ENCODE assay signal across 8 cellular contexts in genomic region chr2:109331864-109332848, GRCh38.
DNase-seq lines count a peak whose midpoint lies in the region; ATAC-seq, FAIRE-seq and TF ChIP-seq lines count a peak whose summit lies in the region.

No MANE protein-coding gene starts in this region.

- no peaks in the 10 kb centered on the region for H3K27me3 Mint-ChIP-seq in activated B cell treated with CpG ODN at 0.5 μM for 24 hours
- H3K27me3 Mint-ChIP-seq in neural progenitor cell (ENCODE audit: insufficient read depth, low read depth) = peaks cover 2% of the 10 kb centered on the region

- peak overlapping the region; percentile 51 for H3K9ac ChIP-seq in fibroblast of lung (ENCODE audit: insufficient read depth, low read length)
- H3K9ac ChIP-seq in neural progenitor cell = no peak overlapping the region

- peak overlapping the region; percentile 27 for H3K27ac Mint-ChIP-seq in activated B cell treated with CpG ODN at 0.5 μM for 24 hours
- peak overlapping the region; percentile 80 for H3K27ac Mint-ChIP-seq in neural progenitor cell

- peak; percentile 47 for ATAC-seq in activated B cell treated with CpG ODN at 0.5 μM for 24 hours (ENCODE audit: low read depth)

- H3K27ac ChIP-seq in fibroblast of lung (ENCODE audit: insufficient read depth, low read length) (peak overlapping the region; percentile 67), neural progenitor cell (no peak overlapping the region)

- H2AFZ ChIP-seq in fibroblast of lung (ENCODE audit: low read length) (no peak overlapping the region), neural progenitor cell (replicated peaks) (peak overlapping the region; percentile 31)

- H3K4me3 ChIP-seq in Jurkat, Clone E6-1 (ENCODE audit: low read length) = peak overlapping the region; percentile 45
- H3K4me3 ChIP-seq in fibroblast of lung (replicated peaks in 1 of 4; ENCODE audit: control extremely low read depth in 1 of 4, insufficient read depth in 1 of 4, low read depth in 3 of 4, low read length in 4 of 4) (no peak overlapping the region), neural progenitor cell (no peak overlapping the region)

- no peaks in the 10 kb centered on the region for H3F3A ChIP-seq in neural progenitor cell (ENCODE audit: low read depth)

- CTCF ChIA-PET in activated B cell treated with CpG ODN at 0.5 μM for 24 hours (lab: Charles Lee) = interaction anchor here (0.6 kb wide), 1 partner anchor 38 kb away, joined by 3 read pairs; no protein-coding TSS in a partner anchor

- TF ChIP-seq CTCF in activated B cell treated with CpG ODN at 0.5 μM for 24 hours (IDR thresholded peaks at IDR 0.05) (no peak), fibroblast of lung (conservative IDR thresholded peaks at IDR 0.05 in 1 of 2, IDR thresholded peaks at IDR 0.05 in 1 of 2; ENCODE audit: low read depth in 1 of 2, low read length in 2 of 2) (no peak), neural progenitor cell (IDR thresholded peaks at IDR 0.05) (no peak)

- H3K36me3 Mint-ChIP-seq in activated B cell treated with CpG ODN at 0.5 μM for 24 hours (ENCODE audit: low read depth) = no peaks in the 10 kb centered on the region
- H3K36me3 Mint-ChIP-seq in neural progenitor cell = peaks cover 4% of the 10 kb centered on the region

- peak; percentile 68 for FAIRE-seq in GM19239 (lab: Jason Lieb, UNC)

- H4K20me1 ChIP-seq in fibroblast of lung (ENCODE audit: control insufficient read depth, extremely low read depth, insufficient read depth, low read length) (no peaks in the 10 kb centered on the region), neural progenitor cell (ENCODE audit: low read depth) (no peaks in the 10 kb centered on the region)

- POLR2A ChIA-PET in activated B cell treated with CpG ODN at 0.5 μM for 24 hours (lab: Charles Lee) = no interaction called here

- DNase-seq in AG08396 (ENCODE audit: low spot score) (peak; percentile 61), GM19239 (ENCODE audit: insufficient read length, low spot score) (no peak), activated B cell treated with CpG ODN at 0.5 μM for 24 hours (no peak), fibroblast of lung (ENCODE audit: low read depth in 2 of 2) (peak; percentile 87 to 95), neural progenitor cell (ENCODE audit: low spot score) (no peak), NCI-H128 (lab: John Stamatoyannopoulos, UW; ENCODE audit: unreplicated experiment) (no peak), epidermal melanocyte (ENCODE audit: insufficient read length, low spot score) (no peak)
- DNase-seq in Jurkat, Clone E6-1 (ENCODE audit: low read depth, low spot score) = peak; percentile 89

- peaks cover 46% of the 10 kb centered on the region for H3K4me1 ChIP-seq in fibroblast of lung (ENCODE audit: control insufficient read depth, extremely low read depth, insufficient read depth, low read length)
- no peaks in the 10 kb centered on the region for H3K4me1 ChIP-seq in neural progenitor cell

- H3K79me2 ChIP-seq in fibroblast of lung (ENCODE audit: control insufficient read depth, insufficient read depth, low read length) (peaks cover 26% of the 10 kb centered on the region), neural progenitor cell (ENCODE audit: low read depth) (no peaks in the 10 kb centered on the region)

- no peaks in the 10 kb centered on the region for H3K9me3 Mint-ChIP-seq in activated B cell treated with CpG ODN at 0.5 μM for 24 hours
- peaks cover 7% of the 10 kb centered on the region for H3K9me3 Mint-ChIP-seq in neural progenitor cell

- intact Hi-C loops in activated B cell treated with CpG ODN at 0.5 μM for 24 hours (cut with micrococcal nuclease) = loop anchor here (5.0 to 10.0 kb wide), 3 partner anchors 77 to 207 kb away; partner anchors contain the start of gene SH3RF3

- H3K4me2 ChIP-seq in fibroblast of lung (ENCODE audit: extremely low read depth, insufficient read depth, low read length) = peak overlapping the region; percentile 70
- no peak overlapping the region for H3K4me2 ChIP-seq in neural progenitor cell

- H3K9me3 ChIP-seq in fibroblast of lung (ENCODE audit: control insufficient read depth, insufficient read depth, low read depth, low read length) (no peaks in the 10 kb centered on the region), neural progenitor cell (ENCODE audit: low read depth) (no peaks in the 10 kb centered on the region)

- H3K36me3 ChIP-seq in fibroblast of lung (ENCODE audit: control insufficient read depth, insufficient read depth, low read length) (no peaks in the 10 kb centered on the region), neural progenitor cell (no peaks in the 10 kb centered on the region)

- H3K4me3 Mint-ChIP-seq in activated B cell treated with CpG ODN at 0.5 μM for 24 hours (peak overlapping the region; percentile 80), neural progenitor cell (no peak overlapping the region)

- H3K4me1 Mint-ChIP-seq in activated B cell treated with CpG ODN at 0.5 μM for 24 hours (peaks cover 42% of the 10 kb centered on the region), neural progenitor cell (peaks cover 37% of the 10 kb centered on the region)

- no peaks in the 10 kb centered on the region for H3K27me3 ChIP-seq in fibroblast of lung (ENCODE audit: control insufficient read depth, insufficient read depth, low read length)
- no peaks in the 10 kb centered on the region for H3K27me3 ChIP-seq in neural progenitor cell

Comparison
In these comparisons a context has a peak if more than half of its experiments do, and no peak if none do; other contexts are left out.
1. DNase-seq: peak in AG08396 (single experiment), Jurkat, Clone E6-1 (single experiment) and fibroblast of lung (2 of 2); none in GM19239 (single experiment), activated B cell treated with CpG ODN at 0.5 μM for 24 hours (single experiment), neural progenitor cell (single experiment), NCI-H128 (single experiment) and epidermal melanocyte (single experiment).